ENCODE assay signal across 8 cellular contexts in the genomic region with DNA sequence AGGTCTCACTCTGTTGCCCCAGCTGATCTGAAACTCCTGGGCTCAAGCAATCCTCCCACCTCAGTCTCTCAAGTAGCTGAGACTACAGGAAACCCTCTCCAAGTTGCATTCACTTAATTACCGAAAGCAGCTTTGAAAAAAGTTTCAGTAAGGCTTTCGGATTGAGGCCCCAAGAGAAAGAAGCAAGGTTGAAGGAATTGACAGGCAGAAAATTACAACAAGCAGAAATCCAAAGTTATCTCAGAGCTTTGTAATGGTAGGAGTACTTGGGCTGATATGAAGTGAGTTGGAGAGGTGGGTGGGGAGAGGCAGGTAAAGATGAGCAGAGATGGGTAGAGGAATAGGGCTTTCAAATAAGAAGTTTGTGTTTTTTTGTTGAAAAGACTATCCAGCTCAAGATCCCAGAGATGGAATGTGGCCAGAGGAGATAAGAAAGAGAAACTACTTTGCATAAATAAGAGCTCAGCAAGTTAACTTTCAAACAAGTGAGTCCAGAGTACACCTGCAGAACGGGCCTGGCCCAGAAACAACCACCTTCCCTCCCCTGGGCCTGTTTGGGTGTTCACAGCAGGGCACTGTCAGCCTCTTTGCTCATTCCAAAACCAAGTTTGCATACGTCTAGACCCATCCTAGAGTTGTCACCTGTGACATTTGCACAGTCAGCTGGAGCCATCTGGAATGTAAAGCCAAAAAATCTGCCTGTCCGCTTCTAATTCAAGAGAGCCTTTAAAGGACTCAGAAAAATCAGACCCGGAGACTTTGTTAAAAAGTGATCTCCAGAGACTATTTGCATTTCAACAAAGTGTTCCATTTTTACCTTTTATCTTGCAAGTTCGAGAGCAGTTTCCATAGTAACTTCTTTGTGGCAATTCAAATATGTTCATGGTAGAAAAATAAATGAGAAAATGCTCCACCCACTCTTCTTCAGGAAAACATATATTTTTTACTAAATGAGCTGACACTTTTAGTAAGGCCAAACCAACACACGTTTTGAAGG. TPM values are rescaled to one million over a fixed set of nuclear protein-coding genes. Genes with fewer than 3 reads are reported as not detected.
DNase-seq lines count a peak whose midpoint lies in the region; ATAC-seq and TF ChIP-seq lines count a peak whose summit lies in the region.

No MANE protein-coding gene starts in this region.

- no peak for TF ChIP-seq RAD21 in liver (IDR thresholded peaks at IDR 0.05)

- no peak overlapping the region for H3K4me3 ChIP-seq in liver (ENCODE audit: low read depth in 1 of 3, low read length in 3 of 3)

- no peak for DNase-seq in substantia nigra (lab: John Stamatoyannopoulos, UW)
- DNase-seq in OCI-M2 (lab: John Stamatoyannopoulos, UW; ENCODE audit: unreplicated experiment): no peak
- no peak for DNase-seq in COLO668 (lab: John Stamatoyannopoulos, UW; ENCODE audit: unreplicated experiment)
- DNase-seq in LoVo (ENCODE audit: low spot score): no peak

- H3K27ac ChIP-seq in liver (ENCODE audit: low read depth in 1 of 2, low read length in 2 of 2) (peak overlapping the region; percentile 51 to 54), substantia nigra (ENCODE audit: low read depth, low read length, poor library complexity, severe bottlenecking) (no peak overlapping the region)

- no peaks in the 10 kb centered on the region for H3K36me3 ChIP-seq in liver (ENCODE audit: control insufficient read depth in 4 of 4, insufficient read depth in 3 of 4, low read depth in 1 of 4, low read length in 3 of 4)

- H3K27me3 ChIP-seq in liver (ENCODE audit: control insufficient read depth in 4 of 4, insufficient read depth in 4 of 4, low read length in 3 of 4): no peaks in the 10 kb centered on the region

- peak overlapping the region in 1 of 2 donors; percentile 5 for H3K9ac ChIP-seq in liver (ENCODE audit: low read depth in 1 of 2, low read length in 2 of 2)

- H3K4me1 ChIP-seq in liver (ENCODE audit: control insufficient read depth in 4 of 4, insufficient read depth in 4 of 4, low read length in 3 of 4): peaks cover 4 to 39% (median 35%) of the 10 kb centered on the region in 4 donors

- ATAC-seq in GM18858 (IDR thresholded peaks at IDR 0.05; ENCODE audit: unreplicated experiment): peak; percentile 67
- ATAC-seq in GM21717 (IDR thresholded peaks at IDR 0.05; ENCODE audit: unreplicated experiment): peak; percentile 81
- peak; percentile 43 for ATAC-seq in HG03575 (IDR thresholded peaks at IDR 0.05; ENCODE audit: extremely low read depth, insufficient number of reproducible peaks, low FRiP score, unreplicated experiment)

- H3K9me3 ChIP-seq in liver (ENCODE audit: control insufficient read depth in 4 of 4, low read length in 3 of 4): no peaks in the 10 kb centered on the region

- TF ChIP-seq CTCF in liver (IDR thresholded peaks at IDR 0.05; ENCODE audit: low read depth, low read length, missing input control): no peak

- 41% methylated on average over 8 of the region's 8 CpGs for WGBS in liver

TF ChIP-seq in liver, 16 proteins besides CTCF, POLR2A, EP300 and RAD21:
- TF ChIP-seq HNF4G (IDR thresholded peaks at IDR 0.05) (peak; percentile 25), FOXA1 (IDR thresholded peaks at IDR 0.05) (no peak), JUND (IDR thresholded peaks at IDR 0.05) (no peak), EGR1 (IDR thresholded peaks at IDR 0.05; ENCODE audit: low read depth in 2 of 2) (no peak), ATF3 (IDR thresholded peaks at IDR 0.05) (no peak), HNF4A (conservative IDR thresholded peaks at IDR 0.05) (peak; percentile 73 to 82), SP1 (IDR thresholded peaks at IDR 0.05) (peak; percentile 75), TAF1 (conservative IDR thresholded peaks at IDR 0.05) (no peak), RXRA (IDR thresholded peaks at IDR 0.05) (peak in 1 of 2 donors; percentile 26)
- TF ChIP-seq, protein P1, sequence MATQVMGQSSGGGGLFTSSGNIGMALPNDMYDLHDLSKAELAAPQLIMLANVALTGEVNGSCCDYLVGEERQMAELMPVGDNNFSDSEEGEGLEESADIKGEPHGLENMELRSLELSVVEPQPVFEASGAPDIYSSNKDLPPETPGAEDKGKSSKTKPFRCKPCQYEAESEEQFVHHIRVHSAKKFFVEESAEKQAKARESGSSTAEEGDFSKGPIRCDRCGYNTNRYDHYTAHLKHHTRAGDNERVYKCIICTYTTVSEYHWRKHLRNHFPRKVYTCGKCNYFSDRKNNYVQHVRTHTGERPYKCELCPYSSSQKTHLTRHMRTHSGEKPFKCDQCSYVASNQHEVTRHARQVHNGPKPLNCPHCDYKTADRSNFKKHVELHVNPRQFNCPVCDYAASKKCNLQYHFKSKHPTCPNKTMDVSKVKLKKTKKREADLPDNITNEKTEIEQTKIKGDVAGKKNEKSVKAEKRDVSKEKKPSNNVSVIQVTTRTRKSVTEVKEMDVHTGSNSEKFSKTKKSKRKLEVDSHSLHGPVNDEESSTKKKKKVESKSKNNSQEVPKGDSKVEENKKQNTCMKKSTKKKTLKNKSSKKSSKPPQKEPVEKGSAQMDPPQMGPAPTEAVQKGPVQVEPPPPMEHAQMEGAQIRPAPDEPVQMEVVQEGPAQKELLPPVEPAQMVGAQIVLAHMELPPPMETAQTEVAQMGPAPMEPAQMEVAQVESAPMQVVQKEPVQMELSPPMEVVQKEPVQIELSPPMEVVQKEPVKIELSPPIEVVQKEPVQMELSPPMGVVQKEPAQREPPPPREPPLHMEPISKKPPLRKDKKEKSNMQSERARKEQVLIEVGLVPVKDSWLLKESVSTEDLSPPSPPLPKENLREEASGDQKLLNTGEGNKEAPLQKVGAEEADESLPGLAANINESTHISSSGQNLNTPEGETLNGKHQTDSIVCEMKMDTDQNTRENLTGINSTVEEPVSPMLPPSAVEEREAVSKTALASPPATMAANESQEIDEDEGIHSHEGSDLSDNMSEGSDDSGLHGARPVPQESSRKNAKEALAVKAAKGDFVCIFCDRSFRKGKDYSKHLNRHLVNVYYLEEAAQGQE (IDR thresholded peaks at IDR 0.05): no peak
- TF ChIP-seq, protein P2, sequence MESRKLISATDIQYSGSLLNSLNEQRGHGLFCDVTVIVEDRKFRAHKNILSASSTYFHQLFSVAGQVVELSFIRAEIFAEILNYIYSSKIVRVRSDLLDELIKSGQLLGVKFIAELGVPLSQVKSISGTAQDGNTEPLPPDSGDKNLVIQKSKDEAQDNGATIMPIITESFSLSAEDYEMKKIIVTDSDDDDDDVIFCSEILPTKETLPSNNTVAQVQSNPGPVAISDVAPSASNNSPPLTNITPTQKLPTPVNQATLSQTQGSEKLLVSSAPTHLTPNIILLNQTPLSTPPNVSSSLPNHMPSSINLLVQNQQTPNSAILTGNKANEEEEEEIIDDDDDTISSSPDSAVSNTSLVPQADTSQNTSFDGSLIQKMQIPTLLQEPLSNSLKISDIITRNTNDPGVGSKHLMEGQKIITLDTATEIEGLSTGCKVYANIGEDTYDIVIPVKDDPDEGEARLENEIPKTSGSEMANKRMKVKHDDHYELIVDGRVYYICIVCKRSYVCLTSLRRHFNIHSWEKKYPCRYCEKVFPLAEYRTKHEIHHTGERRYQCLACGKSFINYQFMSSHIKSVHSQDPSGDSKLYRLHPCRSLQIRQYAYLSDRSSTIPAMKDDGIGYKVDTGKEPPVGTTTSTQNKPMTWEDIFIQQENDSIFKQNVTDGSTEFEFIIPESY (IDR thresholded peaks at IDR 0.05): no peak

RNA-seq across cellular contexts. Expression of gene CLINT1, which starts 2.3 kb away (rescaled TPM):
- total RNA-seq in liver: 100 to 1,000 TPM in 1 of 2 donors, 10 to 100 TPM in 1; 94.3 to 115 TPM
- polyA plus RNA-seq in liver: 10 to 100 TPM; 34.8 to 42.4 TPM
